Comparison of ENCODE assay signal across 18 cellular contexts in genomic region chr6:12569646-12570045, GRCh38.
"Had no signal": no experiment of that assay in that cellular context is flagged by ENCODE, and none has a peak within 500 bp of the region (broad histone marks: within the 10 kb centered on the region; RNA-seq: fewer than 3 reads in every experiment).

No MANE protein-coding gene starts in this region.

- H3K27ac Mint-ChIP-seq: naive thymus-derived CD4-positive, alpha-beta T cell; nephron progenitor cell had no signal

- H3K27me3 ChIP-seq: dorsolateral prefrontal cortex, hepatocyte, neutrophil had no signal

- H3K9me3 ChIP-seq: neutrophil had no signal

- DNase-seq: cortex of kidney; dorsolateral prefrontal cortex; effector CD8-positive, alpha-beta T cell; foreskin melanocyte; left colon; left ventricle myocardium superior; mesendoderm; naive thymus-derived CD4-positive, alpha-beta T cell; nephron progenitor cell; posterior cingulate gyrus; right cardiac atrium; stimulated activated CD4-positive, alpha-beta T cell treated with anti-CD3 and anti-CD28 coated beads, Interleukin-2, amount 100 ng/mL, for 48 hours; stimulated activated naive CD4-positive, alpha-beta T cell treated with Interleukin-2 at 50 U/mL for 16 hours; trophoblast cell had no signal

- H3K27ac ChIP-seq: hepatocyte, neutrophil had no signal

- H3K36me3 ChIP-seq: neutrophil had no signal

- H3K4me1 Mint-ChIP-seq: naive thymus-derived CD4-positive, alpha-beta T cell had no signal

- H3K36me3 Mint-ChIP-seq: naive thymus-derived CD4-positive, alpha-beta T cell had no signal

- H3K4me3 ChIP-seq: dorsolateral prefrontal cortex, hepatocyte, lung, smooth muscle cell had no signal

- H3K4me3 Mint-ChIP-seq: naive thymus-derived CD4-positive, alpha-beta T cell; nephron progenitor cell had no signal
